Comparison of ENCODE assay signal across 2 cellular contexts in genomic region chr9:128286435-128286834, GRCh38.
TF ChIP-seq lines count a peak whose summit lies in the region.

No MANE protein-coding gene starts in this region.

TF ChIP-seq in SK-N-SH treated with all-trans-retinoic acid at 6 μM for 48 hours, 23 proteins besides CTCF, POLR2A, EP300 and RAD21 (continued from another document):
- TF ChIP-seq ZNF565 (CRISPR knock-in tag; conservative IDR thresholded peaks at IDR 0.05; ENCODE audit: low read depth) (no peak), TSHZ2 (CRISPR knock-in tag; IDR thresholded peaks at IDR 0.05) (no peak), ZFP3 (CRISPR knock-in tag; IDR thresholded peaks at IDR 0.05) (no peak), SNAI2 (CRISPR knock-in tag; IDR thresholded peaks at IDR 0.05) (no peak), ARNTL (CRISPR knock-in tag; IDR thresholded peaks at IDR 0.05; ENCODE audit: borderline replicate concordance, low read depth) (no peak), TOX (CRISPR knock-in tag; IDR thresholded peaks at IDR 0.05; ENCODE audit: borderline replicate concordance) (no peak), ZC3H10 (CRISPR knock-in tag; IDR thresholded peaks at IDR 0.05) (no peak), PPARA (CRISPR knock-in tag; IDR thresholded peaks at IDR 0.05; ENCODE audit: borderline replicate concordance) (no peak), CSRNP3 (CRISPR knock-in tag; IDR thresholded peaks at IDR 0.05) (no peak)

TF ChIP-seq in SK-N-SH, 30 proteins besides CTCF, POLR2A, EP300 and RAD21 (continued from another document):
- TF ChIP-seq PBX3 (IDR thresholded peaks at IDR 0.05), result no peak
- TF ChIP-seq EZH2phosphoT487 (IDR thresholded peaks at IDR 0.05; ENCODE audit: borderline replicate concordance, low read depth), result no peak
- no peak for TF ChIP-seq USF2 (IDR thresholded peaks at IDR 0.05; ENCODE audit: borderline replicate concordance, low read depth, low read length)
- TF ChIP-seq JUND (IDR thresholded peaks at IDR 0.05), result no peak
- TF ChIP-seq IRF3 (IDR thresholded peaks at IDR 0.05; ENCODE audit: low read depth, low read length), result no peak
- TF ChIP-seq FOXJ3 (CRISPR knock-in tag; IDR thresholded peaks at IDR 0.05), result no peak
- no peak for TF ChIP-seq USF1 (IDR thresholded peaks at IDR 0.05; ENCODE audit: borderline replicate concordance, low read depth)
- no peak for TF ChIP-seq TEAD4 (IDR thresholded peaks at IDR 0.05; ENCODE audit: borderline replicate concordance, insufficient read depth)
- no peak for TF ChIP-seq MAX (IDR thresholded peaks at IDR 0.05; ENCODE audit: low read depth)
- TF ChIP-seq GABPA (IDR thresholded peaks at IDR 0.05; ENCODE audit: low read depth), result no peak
- TF ChIP-seq NRF1 (IDR thresholded peaks at IDR 0.05; ENCODE audit: low read depth, low read length), result no peak
- no peak for TF ChIP-seq NFIC (IDR thresholded peaks at IDR 0.05; ENCODE audit: borderline replicate concordance)
- no peak for TF ChIP-seq ZBTB33 (IDR thresholded peaks at IDR 0.05; ENCODE audit: borderline replicate concordance, low read depth)
- TF ChIP-seq GATA2 (CRISPR knock-in tag; IDR thresholded peaks at IDR 0.05), result no peak
- TF ChIP-seq CHD2 (IDR thresholded peaks at IDR 0.05; ENCODE audit: low read length, partially characterized antibody), result no peak
- TF ChIP-seq FOXM1 (IDR thresholded peaks at IDR 0.05; ENCODE audit: low read depth), result no peak
